21 cellular contexts compared by ENCODE assay signal in the genomic region with DNA sequence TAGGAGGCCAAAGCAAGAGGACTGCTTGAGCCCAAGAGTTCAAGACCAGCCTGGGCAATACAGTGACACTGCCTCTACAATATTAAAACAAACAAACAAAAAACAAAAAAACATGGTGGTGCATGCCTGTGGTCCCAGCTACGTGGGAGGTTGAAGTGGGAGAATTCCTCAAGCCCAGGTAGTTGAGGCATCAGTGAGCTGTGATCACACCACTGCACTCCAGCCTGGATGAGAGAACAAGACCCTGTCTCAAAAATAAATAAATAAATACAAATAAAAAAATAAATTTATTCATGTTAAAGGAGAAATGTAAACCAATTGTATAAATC.
A peak's percentile ranks its signal among the peaks of the same experiment; 100 is the strongest.
DNase-seq lines count a peak whose midpoint lies in the region; ATAC-seq and TF ChIP-seq lines count a peak whose summit lies in the region.
"Had no signal": no experiment of that assay in that cellular context is flagged by ENCODE, and none has a peak within 500 bp of the region (broad histone marks: within the 10 kb centered on the region; RNA-seq: fewer than 3 reads in every experiment).

No MANE protein-coding gene starts in this region.

- no peak overlapping the region for H3K9ac ChIP-seq in liver (ENCODE audit: low read depth in 1 of 2, low read length in 2 of 2)

- H3K9me3 Mint-ChIP-seq in activated CD4-positive, alpha-beta memory T cell treated with anti-CD3 and anti-CD28 coated beads, Interleukin-2, amount 10 ng/mL, durations not matched to agents 7 days and 5 days, result peaks cover 2% of the 10 kb centered on the region
- H3K9me3 Mint-ChIP-seq in stimulated activated naive B cell treated with anti-CD40 and anti-IgM and Interleukin-4, amounts not matched to agents 10 μg/mL and 1 μg/mL and 100 μg/mL, for 72 hours, result peaks cover 4 to 9% of the 10 kb centered on the region in 2 donors
- H3K9me3 Mint-ChIP-seq: HFFc6 had no signal

- H3K4me3 Mint-ChIP-seq in activated CD4-positive, alpha-beta memory T cell treated with anti-CD3 and anti-CD28 coated beads, Interleukin-2, amount 10 ng/mL, durations not matched to agents 7 days and 5 days, result no peak overlapping the region
- H3K4me3 Mint-ChIP-seq in stimulated activated naive B cell treated with anti-CD40 and anti-IgM and Interleukin-4, amounts not matched to agents 10 μg/mL and 1 μg/mL and 100 μg/mL, for 72 hours, result no peak overlapping the region
- H3K4me3 Mint-ChIP-seq: CD4-positive, CD25-positive, alpha-beta regulatory T cell; CD8-positive, alpha-beta memory T cell; HFFc6 had no signal

- TF ChIP-seq CTCF in epithelial cell of proximal tubule (conservative IDR thresholded peaks at IDR 0.05; ENCODE audit: low read depth, low read length) (no peak), liver (IDR thresholded peaks at IDR 0.05; ENCODE audit: low read depth, low read length, missing input control) (no peak)

- H3K27me3 ChIP-seq in liver (ENCODE audit: control insufficient read depth in 4 of 4, insufficient read depth in 4 of 4, low read length in 3 of 4), result no peaks in the 10 kb centered on the region
- H3K27me3 ChIP-seq: BE2C had no signal

- H3K27ac ChIP-seq in liver (ENCODE audit: low read depth in 1 of 2, low read length in 2 of 2), result peak overlapping the region in 1 of 2 donors; percentile 52
- H3K27ac ChIP-seq: HL-60 had no signal

- peaks cover 0 to 29% (median 19%) of the 10 kb centered on the region in 4 donors for H3K4me1 ChIP-seq in liver (ENCODE audit: control insufficient read depth in 4 of 4, insufficient read depth in 4 of 4, low read length in 3 of 4)

- ATAC-seq in GM21390 (IDR thresholded peaks at IDR 0.05; ENCODE audit: unreplicated experiment), result no peak
- ATAC-seq in stimulated activated naive B cell treated with anti-CD40 and anti-IgM and Interleukin-4, amounts not matched to agents 10 μg/mL and 1 μg/mL and 100 μg/mL, for 72 hours (replicated peaks), result no peak
- ATAC-seq: HCT116 had no signal

- H3K9me3 ChIP-seq in liver (ENCODE audit: control insufficient read depth in 4 of 4, low read length in 3 of 4), result no peaks in the 10 kb centered on the region
- H3K9me3 ChIP-seq: BE2C had no signal

- no peaks in the 10 kb centered on the region for H3K36me3 Mint-ChIP-seq in activated CD4-positive, alpha-beta memory T cell treated with anti-CD3 and anti-CD28 coated beads, Interleukin-2, amount 10 ng/mL, durations not matched to agents 7 days and 5 days (ENCODE audit: low read depth)
- no peaks in the 10 kb centered on the region for H3K36me3 Mint-ChIP-seq in stimulated activated naive B cell treated with anti-CD40 and anti-IgM and Interleukin-4, amounts not matched to agents 10 μg/mL and 1 μg/mL and 100 μg/mL, for 72 hours
- H3K36me3 Mint-ChIP-seq: CD4-positive, CD25-positive, alpha-beta regulatory T cell; CD8-positive, alpha-beta memory T cell had no signal

- no peak overlapping the region for H3K27ac Mint-ChIP-seq in activated CD4-positive, alpha-beta memory T cell treated with anti-CD3 and anti-CD28 coated beads, Interleukin-2, amount 10 ng/mL, durations not matched to agents 7 days and 5 days
- no peak overlapping the region for H3K27ac Mint-ChIP-seq in stimulated activated naive B cell treated with anti-CD40 and anti-IgM and Interleukin-4, amounts not matched to agents 10 μg/mL and 1 μg/mL and 100 μg/mL, for 72 hours
- H3K27ac Mint-ChIP-seq: CD4-positive, CD25-positive, alpha-beta regulatory T cell; CD8-positive, alpha-beta memory T cell; HFFc6 had no signal

- no peaks in the 10 kb centered on the region for H3K27me3 Mint-ChIP-seq in activated CD4-positive, alpha-beta memory T cell treated with anti-CD3 and anti-CD28 coated beads, Interleukin-2, amount 10 ng/mL, durations not matched to agents 7 days and 5 days
- H3K27me3 Mint-ChIP-seq in stimulated activated naive B cell treated with anti-CD40 and anti-IgM and Interleukin-4, amounts not matched to agents 10 μg/mL and 1 μg/mL and 100 μg/mL, for 72 hours, result no peaks in the 10 kb centered on the region
- H3K27me3 Mint-ChIP-seq: CD4-positive, CD25-positive, alpha-beta regulatory T cell; CD8-positive, alpha-beta memory T cell had no signal

- H3K36me3 ChIP-seq in liver (ENCODE audit: control insufficient read depth in 4 of 4, insufficient read depth in 3 of 4, low read depth in 1 of 4, low read length in 3 of 4), result no peaks in the 10 kb centered on the region
- H3K36me3 ChIP-seq: BE2C had no signal

- DNase-seq in epithelial cell of proximal tubule (ENCODE audit: low read depth), result peak; percentile 22
- peak; percentile 46 for DNase-seq in kidney glomerular epithelial cell (lab: John Stamatoyannopoulos, UW)
- DNase-seq in activated CD4-positive, alpha-beta memory T cell treated with anti-CD3 and anti-CD28 coated beads, Interleukin-2, amount 10 ng/mL, durations not matched to agents 7 days and 5 days, result no peak
- DNase-seq in stimulated activated naive B cell treated with anti-CD40 and anti-IgM and Interleukin-4, amounts not matched to agents 10 μg/mL and 1 μg/mL and 100 μg/mL, for 72 hours, result no peak
- DNase-seq: BE2C; C1 segment of cervical spinal cord; CD4-positive, CD25-positive, alpha-beta regulatory T cell; CD8-positive, alpha-beta memory T cell; COR-L47; DMS 273 treated with DMSO at 0.1 percent for 48 hours; DND-41; EL; GOT3; H7; HFFc6; IMR-90 had no signal

- POLR2A ChIA-PET in activated CD4-positive, alpha-beta memory T cell treated with anti-CD3 and anti-CD28 coated beads, Interleukin-2, amount 10 ng/mL, durations not matched to agents 7 days and 5 days (lab: Charles Lee), result no interaction called here

- no peaks in the 10 kb centered on the region for H3K4me1 Mint-ChIP-seq in activated CD4-positive, alpha-beta memory T cell treated with anti-CD3 and anti-CD28 coated beads, Interleukin-2, amount 10 ng/mL, durations not matched to agents 7 days and 5 days
- H3K4me1 Mint-ChIP-seq in stimulated activated naive B cell treated with anti-CD40 and anti-IgM and Interleukin-4, amounts not matched to agents 10 μg/mL and 1 μg/mL and 100 μg/mL, for 72 hours, result no peaks in the 10 kb centered on the region
- H3K4me1 Mint-ChIP-seq: CD8-positive, alpha-beta memory T cell had no signal

- TF ChIP-seq RAD21 in liver (IDR thresholded peaks at IDR 0.05), result no peak

- H3K4me3 ChIP-seq in epithelial cell of proximal tubule (ENCODE audit: low read depth, low read length) (no peak overlapping the region), liver (ENCODE audit: low read depth in 1 of 3, low read length in 3 of 3) (no peak overlapping the region)
- H3K4me3 ChIP-seq: GM12878 had no signal

- WGBS in liver, result 49% methylated on average over 1 of the region's 1 CpG

- CTCF ChIA-PET in activated CD4-positive, alpha-beta memory T cell treated with anti-CD3 and anti-CD28 coated beads, Interleukin-2, amount 10 ng/mL, durations not matched to agents 7 days and 5 days (lab: Charles Lee), result no interaction called here

TF ChIP-seq in liver, 16 proteins besides CTCF, POLR2A, EP300 and RAD21:
- TF ChIP-seq YY1 (IDR thresholded peaks at IDR 0.05) (peak; percentile 8), ATF3 (IDR thresholded peaks at IDR 0.05) (no peak), NR2F2 (IDR thresholded peaks at IDR 0.05) (no peak), EGR1 (IDR thresholded peaks at IDR 0.05; ENCODE audit: low read depth in 2 of 2) (no peak), TAF1 (conservative IDR thresholded peaks at IDR 0.05) (no peak), GABPA (IDR thresholded peaks at IDR 0.05 in 1 of 2, conservative IDR thresholded peaks at IDR 0.05 in 1 of 2) (no peak)

Comparison
In these comparisons a context has a peak if more than half of its experiments do, and no peak if none do; other contexts are left out.
1. DNase-seq: peak in epithelial cell of proximal tubule (single experiment) and kidney glomerular epithelial cell (single experiment); none in activated CD4-positive, alpha-beta memory T cell treated with anti-CD3 and anti-CD28 coated beads, Interleukin-2, amount 10 ng/mL, durations not matched to agents 7 days and 5 days (single experiment) and stimulated activated naive B cell treated with anti-CD40 and anti-IgM and Interleukin-4, amounts not matched to agents 10 μg/mL and 1 μg/mL and 100 μg/mL, for 72 hours (single experiment).